In genomic region chr2:101770672-101771071, GRCh38 we compare ENCODE assay signal across 8 cellular contexts.
DNase-seq lines count a peak whose midpoint lies in the region; ATAC-seq and TF ChIP-seq lines count a peak whose summit lies in the region.

No MANE protein-coding gene starts in this region.

- BruUV-seq in PC-3 (replicated peaks; lab: Mats Ljungman, UMichigan), result no TSS peak

- H3K9ac ChIP-seq in PC-3 (ENCODE audit: low read length), result no peak overlapping the region

- no peak for TF ChIP-seq POLR2A in erythroblast (IDR thresholded peaks at IDR 0.05; ENCODE audit: low read length)

- H3K9me3 Mint-ChIP-seq in CD4-positive, alpha-beta T cell, result no peaks in the 10 kb centered on the region

- H3K4me3 Mint-ChIP-seq in CD4-positive, alpha-beta T cell, result no peak overlapping the region

- H3K4me1 ChIP-seq in PC-3 (ENCODE audit: insufficient read depth, low read length), result peaks cover 26% of the 10 kb centered on the region

- no peak for TF ChIP-seq CTCF in CD4-positive, alpha-beta T cell (IDR thresholded peaks at IDR 0.05)
- TF ChIP-seq CTCF in PC-3 (conservative IDR thresholded peaks at IDR 0.05; ENCODE audit: low read depth, low read length) (peak; percentile 68), retinal pigment epithelial cell (conservative IDR thresholded peaks at IDR 0.05; ENCODE audit: low read depth, low read length) (peak; percentile 41)

- H3K36me3 ChIP-seq in PC-3 (ENCODE audit: low read depth, low read length), result 0 out of 2 replicates have a peak, but pooled peaks cover 6% of the 10 kb centered on the region

- no peaks in the 10 kb centered on the region for H3F3A ChIP-seq in PC-3 (ENCODE audit: low read length, unreplicated experiment)

- H2AFZ ChIP-seq in PC-3 (ENCODE audit: low read length), result no peak overlapping the region

- H3K4me2 ChIP-seq in PC-3 (ENCODE audit: low read length), result no peak overlapping the region

- no peak for ATAC-seq in CD4-positive, alpha-beta T cell (ENCODE audit: poor library complexity)
- ATAC-seq in GM18873 (IDR thresholded peaks at IDR 0.05; ENCODE audit: low FRiP score, unreplicated experiment) (peak; percentile 69), PC-3 (no peak)

- H3K4me1 Mint-ChIP-seq in CD4-positive, alpha-beta T cell (ENCODE audit: low read depth), result peaks cover 95% of the 10 kb centered on the region

- POLR2A ChIA-PET in CD4-positive, alpha-beta T cell (lab: Charles Lee), result interaction anchor here (0.7 to 1.3 kb wide), 3 partner anchors 52 to 352 kb away, joined by 3 read pairs; no protein-coding TSS in a partner anchor
- POLR2A ChIA-PET in PC-3 (lab: Charles Lee; ENCODE audit: unreplicated experiment), result no interaction called here

- H3K36me3 Mint-ChIP-seq in CD4-positive, alpha-beta T cell (ENCODE audit: low read depth), result no peaks in the 10 kb centered on the region

- H3K27ac Mint-ChIP-seq in CD4-positive, alpha-beta T cell, result peak overlapping the region; percentile 81

- peaks cover 100% of the 10 kb centered on the region for H3K79me2 ChIP-seq in PC-3 (ENCODE audit: low read length)

- peaks cover 83% of the 10 kb centered on the region for H4K20me1 ChIP-seq in PC-3 (ENCODE audit: low read length)

- intact Hi-C loops in CD4-positive, alpha-beta T cell (cut with DNase I, micrococcal nuclease), result loop anchor here in 1 of 2 experiments (5.0 kb wide), 1 partner anchor 73 kb away; the partner anchor contains the start of gene MAP4K4
- intact Hi-C loops in PC-3 (cut with micrococcal nuclease), result no loop called here

- no peak overlapping the region for H3K27ac ChIP-seq in CD4-positive, alpha-beta T cell (ENCODE audit: low read depth, low read length)
- H3K27ac ChIP-seq in PC-3 (ENCODE audit: low read length), result no peak overlapping the region

- no peaks in the 10 kb centered on the region for H3K9me2 ChIP-seq in PC-3 (replicated peaks; ENCODE audit: low read length)

- no peaks in the 10 kb centered on the region for H3K27me3 ChIP-seq in CD4-positive, alpha-beta T cell (ENCODE audit: control insufficient read depth, insufficient read depth, low read length)
- H3K27me3 ChIP-seq in PC-3 (ENCODE audit: low read length), result no peaks in the 10 kb centered on the region

- no peaks in the 10 kb centered on the region for H3K27me3 Mint-ChIP-seq in CD4-positive, alpha-beta T cell

- H3K4me3 ChIP-seq in PC-3 (ENCODE audit: low read length) (no peak overlapping the region), retinal pigment epithelial cell (ENCODE audit: low read length) (no peak overlapping the region)

- no peaks in the 10 kb centered on the region for H3K9me3 ChIP-seq in CD4-positive, alpha-beta T cell (ENCODE audit: control insufficient read depth, low read length)
- no peaks in the 10 kb centered on the region for H3K9me3 ChIP-seq in PC-3 (ENCODE audit: low read length)

- CTCF ChIA-PET in CD4-positive, alpha-beta T cell (lab: Charles Lee), result interaction anchor here (0.8 to 1.7 kb wide), 5 partner anchors 9 to 60 kb away, joined by 3 to 6 read pairs (median 4); no protein-coding TSS in a partner anchor
- CTCF ChIA-PET in PC-3 (lab: Charles Lee), result interaction anchor here (1.8 kb wide), 1 partner anchor 61 kb away, joined by 5 read pairs; no protein-coding TSS in a partner anchor

- DNase-seq in CD4-positive, alpha-beta T cell, result no peak
- DNase-seq in HT1080 (ENCODE audit: low read depth), result peak; percentile 50
- peak; percentile 76 for DNase-seq in PC-3
- DNase-seq in erythroblast (lab: John Stamatoyannopoulos, UW), result peak; percentile 61 to 74
- no peak for DNase-seq in retinal pigment epithelial cell (ENCODE audit: low read depth)
- no peak for DNase-seq in AG20443 (ENCODE audit: low spot score)
- DNase-seq in NCI-H128 (lab: John Stamatoyannopoulos, UW; ENCODE audit: unreplicated experiment), result no peak

Comparison
In these comparisons a context has a peak if more than half of its experiments do, and no peak if none do; other contexts are left out.
1. DNase-seq: peak in HT1080 (single experiment), PC-3 (single experiment) and erythroblast (2 of 2); none in CD4-positive, alpha-beta T cell (0 of 10), retinal pigment epithelial cell (single experiment), AG20443 (single experiment) and NCI-H128 (single experiment).